23 cellular contexts compared by ENCODE assay signal in genomic region chr2:47508641-47509040, GRCh38.
A peak's percentile ranks its signal among the peaks of the same experiment; 100 is the strongest.
DNase-seq lines count a peak whose midpoint lies in the region; ATAC-seq and TF ChIP-seq lines count a peak whose summit lies in the region.
"Had no signal": no experiment of that assay in that cellular context is flagged by ENCODE, and none has a peak within 500 bp of the region (broad histone marks: within the 10 kb centered on the region; RNA-seq: fewer than 3 reads in every experiment).

No MANE protein-coding gene starts in this region.

- H3K4me1 Mint-ChIP-seq in stimulated activated naive CD8-positive, alpha-beta T cell treated with anti-CD3 and anti-CD28 coated beads, Interleukin-15, amount 100 ng/mL, for 72 hours, result peaks cover 14% of the 10 kb centered on the region

- H3K9me3 Mint-ChIP-seq in stimulated activated naive CD8-positive, alpha-beta T cell treated with anti-CD3 and anti-CD28 coated beads, Interleukin-15, amount 100 ng/mL, for 72 hours, result peaks cover 16 to 36% of the 10 kb centered on the region in 2 donors

- peaks cover 49% of the 10 kb centered on the region for H3K4me1 ChIP-seq in Karpas-422 (ENCODE audit: low read length)
- H3K4me1 ChIP-seq: A549 had no signal

- H3K4me2 ChIP-seq in Karpas-422 (ENCODE audit: low read depth, low read length, poor library complexity, severe bottlenecking), result no peak overlapping the region
- H3K4me2 ChIP-seq: A549 had no signal

- H3K4me3 ChIP-seq in Karpas-422 (ENCODE audit: low read length) (no peak overlapping the region), WERI-Rb-1 (ENCODE audit: low read depth, low read length) (no peak overlapping the region)
- H3K4me3 ChIP-seq: A549, GM12878 had no signal

- ATAC-seq in stimulated activated naive CD8-positive, alpha-beta T cell treated with anti-CD3 and anti-CD28 coated beads, Interleukin-15, amount 100 ng/mL, for 72 hours, result peak; percentile 47
- ATAC-seq in stimulated activated naive CD8-positive, alpha-beta T cell treated with anti-CD3 and anti-CD28 coated beads, Interleukin-15, Interleukin-2, amounts not matched to agents 100 U/mL and 50 U/mL, for 24 hours, result no peak
- ATAC-seq in HG03097 (IDR thresholded peaks at IDR 0.05; ENCODE audit: low FRiP score, unreplicated experiment), result no peak
- ATAC-seq: A549, GM12878, HepG2 had no signal

- H3K27ac Mint-ChIP-seq in stimulated activated naive CD8-positive, alpha-beta T cell treated with anti-CD3 and anti-CD28 coated beads, Interleukin-15, amount 100 ng/mL, for 72 hours, result no peak overlapping the region
- H3K27ac Mint-ChIP-seq: B cell, H9, HFFc6 had no signal

- no peak overlapping the region for H2AFZ ChIP-seq in Karpas-422 (ENCODE audit: low read length)

- H3K27me3 ChIP-seq in Karpas-422 (ENCODE audit: low read length), result no peaks in the 10 kb centered on the region
- H3K27me3 ChIP-seq in WERI-Rb-1 (ENCODE audit: insufficient read depth, low read depth, severe bottlenecking), result no peaks in the 10 kb centered on the region

- no peak for TF ChIP-seq CTCF in WERI-Rb-1 (IDR thresholded peaks at IDR 0.05; ENCODE audit: low read depth, low read length)

- H3K9me3 ChIP-seq in Karpas-422 (ENCODE audit: low read length), result peaks cover 6% of the 10 kb centered on the region; the same call in 1 of the 2 replicates
- H3K9me3 ChIP-seq in WERI-Rb-1 (ENCODE audit: severe bottlenecking), result peaks cover 28% of the 10 kb centered on the region

- H3K4me3 Mint-ChIP-seq in stimulated activated naive CD8-positive, alpha-beta T cell treated with anti-CD3 and anti-CD28 coated beads, Interleukin-15, amount 100 ng/mL, for 72 hours, result no peak overlapping the region
- H3K4me3 Mint-ChIP-seq: B cell; CD4-positive, CD25-positive, alpha-beta regulatory T cell; H9; HFFc6 had no signal

- DNase-seq in stimulated activated naive CD8-positive, alpha-beta T cell treated with anti-CD3 and anti-CD28 coated beads, Interleukin-15, amount 100 ng/mL, for 72 hours, result no peak
- DNase-seq in stimulated activated naive CD8-positive, alpha-beta T cell treated with anti-CD3 and anti-CD28 coated beads, Interleukin-15, Interleukin-2, amounts not matched to agents 100 U/mL and 50 U/mL, for 24 hours, result no peak
- DNase-seq in Karpas-422, result no peak
- DNase-seq in WERI-Rb-1, result no peak
- DNase-seq in NCI-H1105 treated with DMSO at 0.1 percent for 48 hours (lab: John Stamatoyannopoulos, UW), result no peak
- DNase-seq in NCI-H146 treated with DMSO at 0.1 percent for 48 hours (lab: John Stamatoyannopoulos, UW; ENCODE audit: unreplicated experiment), result no peak
- DNase-seq: DMS79, H9, HFFc6, KBM-7, NCI-H1436, NCI-H2029, NCI-H345, NCI-H524 treated with DMSO at 0.1 percent for 48 hours, SHP77, SW 1271 had no signal

- peaks cover 17% of the 10 kb centered on the region for H3K36me3 ChIP-seq in Karpas-422 (ENCODE audit: insufficient read depth, low read length)
- peaks cover 8% of the 10 kb centered on the region for H3K36me3 ChIP-seq in WERI-Rb-1

- H3K9ac ChIP-seq in Karpas-422 (ENCODE audit: low read length), result no peak overlapping the region

- no peaks in the 10 kb centered on the region for H3K79me2 ChIP-seq in Karpas-422 (ENCODE audit: low read length)

- H3K27ac ChIP-seq in Karpas-422 (ENCODE audit: low read length) (peak overlapping the region; percentile 62), WERI-Rb-1 (peak overlapping the region; percentile 6)
- H3K27ac ChIP-seq: A549, HL-60 had no signal

- H3K27me3 Mint-ChIP-seq in stimulated activated naive CD8-positive, alpha-beta T cell treated with anti-CD3 and anti-CD28 coated beads, Interleukin-15, amount 100 ng/mL, for 72 hours, result no peaks in the 10 kb centered on the region
- H3K27me3 Mint-ChIP-seq: CD4-positive, CD25-positive, alpha-beta regulatory T cell had no signal

- H3K9me2 ChIP-seq in Karpas-422 (replicated peaks; ENCODE audit: insufficient read depth, low read length), result no peaks in the 10 kb centered on the region

- no peaks in the 10 kb centered on the region for H4K20me1 ChIP-seq in Karpas-422 (ENCODE audit: insufficient read depth, low read depth, low read length)
